Comparison of ENCODE assay signal across 22 cellular contexts in the genomic region with DNA sequence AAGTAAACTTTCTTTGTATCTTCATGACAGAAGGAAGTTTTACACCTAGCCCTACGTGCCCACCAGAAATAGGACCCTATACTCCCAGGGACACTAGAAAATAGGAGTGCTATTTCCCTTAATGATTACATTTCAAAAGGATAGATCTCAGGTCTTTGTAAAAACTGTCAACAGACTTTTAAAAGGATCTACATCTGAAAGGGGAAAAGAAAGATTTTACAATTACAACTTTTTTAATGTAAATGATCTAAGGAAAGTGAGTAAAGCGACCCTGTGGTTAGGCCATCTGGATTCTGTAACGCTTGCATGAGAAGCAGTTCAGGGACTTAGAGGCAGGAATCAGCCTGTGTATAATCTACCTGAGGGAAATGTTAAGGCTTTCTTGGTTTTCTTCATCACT.
DNase-seq lines count a peak whose midpoint lies in the region; ATAC-seq and TF ChIP-seq lines count a peak whose summit lies in the region.
"Had no signal": no experiment of that assay in that cellular context is flagged by ENCODE, and none has a peak within 500 bp of the region (broad histone marks: within the 10 kb centered on the region; RNA-seq: fewer than 3 reads in every experiment).

No MANE protein-coding gene starts in this region.

- 0 out of 5 replicates have a peak overlapping the region, but pooled peaks have one; percentile 3 to 56 for H3K4me3 Mint-ChIP-seq in H9
- H3K4me3 Mint-ChIP-seq: CD4-positive, CD25-positive, alpha-beta regulatory T cell had no signal

- no peak overlapping the region for H2BK5ac ChIP-seq in H9 (ENCODE audit: insufficient read length, low read length)

- H3K4me3 ChIP-seq in NT2/D1 (ENCODE audit: insufficient read length, low read depth) = no peak overlapping the region
- H3K4me3 ChIP-seq in transverse colon = no peak overlapping the region
- H3K4me3 ChIP-seq: BLaER1, MG63, Peyer's patch, SK-N-MC had no signal

- H3K18ac ChIP-seq in H9 (ENCODE audit: insufficient read length, low read depth, low read length) = no peak overlapping the region

- H3K4me1 ChIP-seq in H9 (ENCODE audit: insufficient read depth, low read length) (no peaks in the 10 kb centered on the region; the same call in 1 of the 2 replicates), NT2/D1 (ENCODE audit: insufficient read depth, insufficient read length) (no peaks in the 10 kb centered on the region), transverse colon (no peaks in the 10 kb centered on the region)
- H3K4me1 ChIP-seq: BLaER1, Peyer's patch had no signal

- no peak overlapping the region for H2BK20ac ChIP-seq in H9 (ENCODE audit: low read depth, low read length, poor library complexity, severe bottlenecking)

- no peak overlapping the region for H2BK120ac ChIP-seq in H9 (ENCODE audit: low read depth, low read length, poor library complexity, severe bottlenecking)

- peaks cover 11 to 16% (median 14%) of the 10 kb centered on the region in 3 experiments for H3K36me3 Mint-ChIP-seq in H9 (ENCODE audit: insufficient read depth in 1 of 3, low read depth in 3 of 3)
- H3K36me3 Mint-ChIP-seq: CD4-positive, CD25-positive, alpha-beta regulatory T cell had no signal

- no peak overlapping the region for H3K23ac ChIP-seq in H9 (ENCODE audit: insufficient read length, low read depth, low read length)

- no peak overlapping the region for H4K91ac ChIP-seq in H9 (ENCODE audit: insufficient read length, low read depth, low read length)

- H3K27ac Mint-ChIP-seq in H9 = peak overlapping the region in 2 of 3 experiments; percentile 75 to 82; a peak in 2 of 7 replicates
- H3K27ac Mint-ChIP-seq: CD4-positive, CD25-positive, alpha-beta regulatory T cell had no signal

- H2AK5ac ChIP-seq in H9 (ENCODE audit: insufficient read length, low read length) = no peak overlapping the region

- H3T11ph ChIP-seq in H9 (ENCODE audit: low read length) = no peak overlapping the region

- H3K9ac ChIP-seq in H9 (ENCODE audit: extremely low read depth, insufficient read length, low read length) (no peak overlapping the region), NT2/D1 (ENCODE audit: insufficient read length, low read depth) (no peak overlapping the region)
- H3K9ac ChIP-seq: BLaER1 had no signal

- no peak overlapping the region for H4K8ac ChIP-seq in H9 (replicated peaks; ENCODE audit: insufficient read length, low read depth, low read length)

- no peak overlapping the region for H3K4ac ChIP-seq in H9 (ENCODE audit: low read depth, low read length)

- no peak overlapping the region for H2BK12ac ChIP-seq in H9 (ENCODE audit: insufficient read length, low read depth, low read length)

- peaks cover 11% of the 10 kb centered on the region; the same call in 1 of the 2 replicates for H3K27me3 ChIP-seq in H9 (ENCODE audit: insufficient read depth, low read length)
- H3K27me3 ChIP-seq in NT2/D1 (ENCODE audit: insufficient read depth, insufficient read length) = no peaks in the 10 kb centered on the region
- no peaks in the 10 kb centered on the region for H3K27me3 ChIP-seq in transverse colon
- H3K27me3 ChIP-seq: BLaER1, MG63, Peyer's patch had no signal

- H3K4me1 Mint-ChIP-seq in H9 = peaks cover 13 to 16% of the 10 kb centered on the region in 2 experiments
- H3K4me1 Mint-ChIP-seq: CD4-positive, CD25-positive, alpha-beta regulatory T cell had no signal

- H3K4me2 ChIP-seq in H9 (ENCODE audit: insufficient read depth, insufficient read length, low read length) = peak overlapping the region; percentile 32
- H3K4me2 ChIP-seq: BLaER1 had no signal

- H3K9me3 ChIP-seq in H9 (ENCODE audit: control insufficient read depth, low read depth, low read length) = no peaks in the 10 kb centered on the region
- no peaks in the 10 kb centered on the region; the same call in 1 of the 2 replicates for H3K9me3 ChIP-seq in NT2/D1 (ENCODE audit: insufficient read depth, low read length)
- no peaks in the 10 kb centered on the region for H3K9me3 ChIP-seq in transverse colon
- H3K9me3 ChIP-seq: BLaER1, MG63, Peyer's patch had no signal

- intact Hi-C loops in transverse colon (cut with DNase I; ENCODE audit: low total_unique reads) = no loop called here

- peaks cover 23% of the 10 kb centered on the region in 2 experiments for H3K9me3 Mint-ChIP-seq in H9

- DNase-seq in H9 (peak; percentile 48), NT2/D1 (ENCODE audit: low read depth, low spot score) (peak; percentile 57), iPS DF 4.7 (ENCODE audit: extremely low read depth, low spot score) (peak; percentile 60), iPS-NIHi7 (ENCODE audit: extremely low spot score) (peak; percentile 45), NCI-H2081 treated with DMSO at 0.1 percent for 48 hours (lab: John Stamatoyannopoulos, UW) (no peak), transverse colon (no peak), MV-4-11 (lab: John Stamatoyannopoulos, UW) (no peak)
- DNase-seq: CD4-positive, CD25-positive, alpha-beta regulatory T cell; COR-L47; DMS53; KG1; MG63; NCI-H1694; NCI-H2029 treated with DMSO at 0.1 percent for 48 hours; NCI-H2227 treated with DMSO at 0.1 percent for 48 hours; NCI-H69; OCI-M1; Peyer's patch; SIG-M5 had no signal

- no peaks in the 10 kb centered on the region for H3K36me3 ChIP-seq in NT2/D1 (ENCODE audit: insufficient read depth, insufficient read length, low read length)
- H3K36me3 ChIP-seq in transverse colon = no peaks in the 10 kb centered on the region
- H3K36me3 ChIP-seq: BLaER1, MG63, Peyer's patch had no signal

- in situ Hi-C loops in transverse colon (cut with MboI; ENCODE audit: low pct_ligation_motif_present in 1 of 4, low pct_unique_long_range_greater_than_20kb in 1 of 4, low sequenced_read_pairs in 3 of 4) = loop anchor here in 1 of 4 donors (25.0 kb wide), 1 partner anchor 92 kb away; no protein-coding TSS in a partner anchor

- TF ChIP-seq POLR2A in transverse colon (IDR thresholded peaks at IDR 0.05) = no peak

- no peak overlapping the region for H3K56ac ChIP-seq in H9 (ENCODE audit: insufficient read length, low read depth, low read length)

- no peak overlapping the region for H2AFZ ChIP-seq in H9 (ENCODE audit: low read length)

- H3K27ac ChIP-seq in H9 (ENCODE audit: insufficient read length, low read depth, low read length) = peak overlapping the region; percentile 20
- no peak overlapping the region for H3K27ac ChIP-seq in transverse colon
- H3K27ac ChIP-seq: BLaER1, Peyer's patch, SK-N-MC had no signal

- no peak for TF ChIP-seq CTCF in H9 (conservative IDR thresholded peaks at IDR 0.05)
- no peak for TF ChIP-seq CTCF in transverse colon (IDR thresholded peaks at IDR 0.05)

- no peaks in the 10 kb centered on the region for H3K79me1 ChIP-seq in H9 (ENCODE audit: insufficient read depth, low read depth, low read length, poor library complexity, severe bottlenecking)

- H2BK15ac ChIP-seq in H9 (ENCODE audit: low read depth, low read length) = no peak overlapping the region

- WGBS in H9 (ENCODE audit: extremely low coverage, insufficient read length, low lambda C conversion rate) = no CpG with 5 or more reads among the region's 3 CpGs
- WGBS in transverse colon (ENCODE audit: low coverage in 1 of 2), 2 donors = 62 to 78% methylated on average over 3 of the region's 3 CpGs

- TF ChIP-seq EP300 in transverse colon (IDR thresholded peaks at IDR 0.05; ENCODE audit: low read depth) = no peak

- no peaks in the 10 kb centered on the region for H3K23me2 ChIP-seq in H9 (ENCODE audit: insufficient read length, low read depth, low read length, poor library complexity, severe bottlenecking)

- H4K5ac ChIP-seq in H9 (ENCODE audit: insufficient read length, low read depth, low read length) = no peak overlapping the region

- no peak for ATAC-seq in GM18873 (IDR thresholded peaks at IDR 0.05; ENCODE audit: low FRiP score, unreplicated experiment)

- H3K27me3 Mint-ChIP-seq in H9 (ENCODE audit: low read depth) = peaks cover 92% of the 10 kb centered on the region
- H3K27me3 Mint-ChIP-seq: CD4-positive, CD25-positive, alpha-beta regulatory T cell had no signal

- H3K14ac ChIP-seq in H9 (ENCODE audit: insufficient read depth, low read length) = no peak overlapping the region

- H3K79me2 ChIP-seq in H9 (ENCODE audit: insufficient read depth, low read length) = no peaks in the 10 kb centered on the region

- H4K20me1 ChIP-seq in H9 (ENCODE audit: control insufficient read depth, insufficient read depth, insufficient read length) = no peaks in the 10 kb centered on the region
- H4K20me1 ChIP-seq: BLaER1 had no signal

Comparison
In these comparisons a context has a peak if more than half of its experiments do, and no peak if none do; other contexts are left out.
1. DNase-seq: peak in H9 (single experiment), NT2/D1 (single experiment), iPS DF 4.7 (single experiment) and iPS-NIHi7 (single experiment); none in NCI-H2081 treated with DMSO at 0.1 percent for 48 hours (single experiment), transverse colon (single experiment) and MV-4-11 (single experiment).